ENCODE assay signal across 1 cellular context in genomic region chr7:41006591-41006990, GRCh38.
TF ChIP-seq lines count a peak whose summit lies in the region.

No MANE protein-coding gene starts in this region.

TF ChIP-seq in HepG2, 621 proteins besides CTCF, POLR2A, EP300 and RAD21 (continued from another document):
- no peak for TF ChIP-seq ZNF646 (CRISPR knock-in tag; IDR thresholded peaks at IDR 0.05)
- no peak for TF ChIP-seq E2F1 (CRISPR knock-in tag; IDR thresholded peaks at IDR 0.05)
- no peak for TF ChIP-seq NR3C1 (CRISPR knock-in tag; IDR thresholded peaks at IDR 0.05)
- TF ChIP-seq, protein P1, sequence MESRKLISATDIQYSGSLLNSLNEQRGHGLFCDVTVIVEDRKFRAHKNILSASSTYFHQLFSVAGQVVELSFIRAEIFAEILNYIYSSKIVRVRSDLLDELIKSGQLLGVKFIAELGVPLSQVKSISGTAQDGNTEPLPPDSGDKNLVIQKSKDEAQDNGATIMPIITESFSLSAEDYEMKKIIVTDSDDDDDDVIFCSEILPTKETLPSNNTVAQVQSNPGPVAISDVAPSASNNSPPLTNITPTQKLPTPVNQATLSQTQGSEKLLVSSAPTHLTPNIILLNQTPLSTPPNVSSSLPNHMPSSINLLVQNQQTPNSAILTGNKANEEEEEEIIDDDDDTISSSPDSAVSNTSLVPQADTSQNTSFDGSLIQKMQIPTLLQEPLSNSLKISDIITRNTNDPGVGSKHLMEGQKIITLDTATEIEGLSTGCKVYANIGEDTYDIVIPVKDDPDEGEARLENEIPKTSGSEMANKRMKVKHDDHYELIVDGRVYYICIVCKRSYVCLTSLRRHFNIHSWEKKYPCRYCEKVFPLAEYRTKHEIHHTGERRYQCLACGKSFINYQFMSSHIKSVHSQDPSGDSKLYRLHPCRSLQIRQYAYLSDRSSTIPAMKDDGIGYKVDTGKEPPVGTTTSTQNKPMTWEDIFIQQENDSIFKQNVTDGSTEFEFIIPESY (CRISPR knock-in tag; IDR thresholded peaks at IDR 0.05): no peak
- TF ChIP-seq GLI4 (CRISPR knock-in tag; IDR thresholded peaks at IDR 0.05; ENCODE audit: borderline replicate concordance): no peak
- TF ChIP-seq JDP2 (CRISPR knock-in tag; IDR thresholded peaks at IDR 0.05; ENCODE audit: borderline replicate concordance): no peak
- no peak for TF ChIP-seq MAFF (IDR thresholded peaks at IDR 0.05; ENCODE audit: low read depth, low read length)
- no peak for TF ChIP-seq ZNF3 (CRISPR knock-in tag; IDR thresholded peaks at IDR 0.05)
- TF ChIP-seq SAFB2 (CRISPR knock-in tag; IDR thresholded peaks at IDR 0.05; ENCODE audit: borderline replicate concordance, low read depth): no peak
- TF ChIP-seq ELF1 (CRISPR knock-in tag; IDR thresholded peaks at IDR 0.05): no peak
- no peak for TF ChIP-seq MAFG (CRISPR knock-in tag; IDR thresholded peaks at IDR 0.05)
- no peak for TF ChIP-seq ZNF616 (CRISPR knock-in tag; IDR thresholded peaks at IDR 0.05; ENCODE audit: low read depth)
- TF ChIP-seq, protein P2, sequence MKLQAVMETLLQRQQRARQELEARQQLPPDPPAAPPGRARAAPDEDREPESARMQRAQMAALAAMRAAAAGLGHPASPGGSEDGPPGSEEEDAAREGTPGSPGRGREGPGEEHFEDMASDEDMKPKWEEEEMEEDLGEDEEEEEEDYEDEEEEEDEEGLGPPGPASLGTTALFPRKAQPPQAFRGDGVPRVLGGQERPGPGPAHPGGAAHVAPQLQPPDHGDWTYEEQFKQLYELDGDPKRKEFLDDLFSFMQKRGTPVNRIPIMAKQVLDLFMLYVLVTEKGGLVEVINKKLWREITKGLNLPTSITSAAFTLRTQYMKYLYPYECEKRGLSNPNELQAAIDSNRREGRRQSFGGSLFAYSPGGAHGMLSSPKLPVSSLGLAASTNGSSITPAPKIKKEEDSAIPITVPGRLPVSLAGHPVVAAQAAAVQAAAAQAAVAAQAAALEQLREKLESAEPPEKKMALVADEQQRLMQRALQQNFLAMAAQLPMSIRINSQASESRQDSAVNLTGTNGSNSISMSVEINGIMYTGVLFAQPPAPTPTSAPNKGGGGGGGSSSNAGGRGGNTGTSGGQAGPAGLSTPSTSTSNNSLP (IDR thresholded peaks at IDR 0.05; ENCODE audit: low read depth, low read length): 0 out of 2 replicates have a peak, but pooled peaks have one; percentile 20
- no peak for TF ChIP-seq DNMT3B (CRISPR knock-in tag; conservative IDR thresholded peaks at IDR 0.05)
- TF ChIP-seq NAIF1 (CRISPR knock-in tag; IDR thresholded peaks at IDR 0.05; ENCODE audit: borderline replicate concordance): no peak
- TF ChIP-seq LBX2 (CRISPR knock-in tag; IDR thresholded peaks at IDR 0.05; ENCODE audit: borderline replicate concordance): no peak
- TF ChIP-seq HMGXB4 (CRISPR knock-in tag; IDR thresholded peaks at IDR 0.05; ENCODE audit: borderline replicate concordance in 1 of 2, low read depth in 1 of 2): no peak
- TF ChIP-seq ATF7 (IDR thresholded peaks at IDR 0.05): peak; percentile 45; the same call in 1 of the 2 replicates
- TF ChIP-seq ATF7 (CRISPR knock-in tag; IDR thresholded peaks at IDR 0.05): no peak
- TF ChIP-seq, protein P3, sequence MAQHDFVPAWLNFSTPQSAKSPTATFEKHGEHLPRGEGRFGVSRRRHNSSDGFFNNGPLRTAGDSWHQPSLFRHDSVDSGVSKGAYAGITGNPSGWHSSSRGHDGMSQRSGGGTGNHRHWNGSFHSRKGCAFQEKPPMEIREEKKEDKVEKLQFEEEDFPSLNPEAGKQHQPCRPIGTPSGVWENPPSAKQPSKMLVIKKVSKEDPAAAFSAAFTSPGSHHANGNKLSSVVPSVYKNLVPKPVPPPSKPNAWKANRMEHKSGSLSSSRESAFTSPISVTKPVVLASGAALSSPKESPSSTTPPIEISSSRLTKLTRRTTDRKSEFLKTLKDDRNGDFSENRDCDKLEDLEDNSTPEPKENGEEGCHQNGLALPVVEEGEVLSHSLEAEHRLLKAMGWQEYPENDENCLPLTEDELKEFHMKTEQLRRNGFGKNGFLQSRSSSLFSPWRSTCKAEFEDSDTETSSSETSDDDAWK (CRISPR knock-in tag; IDR thresholded peaks at IDR 0.05): no peak
- TF ChIP-seq, protein P4, sequence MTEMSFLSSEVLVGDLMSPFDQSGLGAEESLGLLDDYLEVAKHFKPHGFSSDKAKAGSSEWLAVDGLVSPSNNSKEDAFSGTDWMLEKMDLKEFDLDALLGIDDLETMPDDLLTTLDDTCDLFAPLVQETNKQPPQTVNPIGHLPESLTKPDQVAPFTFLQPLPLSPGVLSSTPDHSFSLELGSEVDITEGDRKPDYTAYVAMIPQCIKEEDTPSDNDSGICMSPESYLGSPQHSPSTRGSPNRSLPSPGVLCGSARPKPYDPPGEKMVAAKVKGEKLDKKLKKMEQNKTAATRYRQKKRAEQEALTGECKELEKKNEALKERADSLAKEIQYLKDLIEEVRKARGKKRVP (CRISPR knock-in tag; IDR thresholded peaks at IDR 0.05): peak in 1 of 2 experiments; percentile 86; a peak in 2 of 4 replicates
- no peak for TF ChIP-seq RFX3 (CRISPR knock-in tag; IDR thresholded peaks at IDR 0.05)
- 0 out of 2 replicates have a peak, but pooled peaks have one; percentile 33 for TF ChIP-seq CEBPG (CRISPR knock-in tag; IDR thresholded peaks at IDR 0.05)
